Comparison of ENCODE assay signal across 20 cellular contexts in genomic region chr12:31877884-31878283, GRCh38.
DNase-seq lines count a peak whose midpoint lies in the region; ATAC-seq and TF ChIP-seq lines count a peak whose summit lies in the region.
"Had no signal": no experiment of that assay in that cellular context is flagged by ENCODE, and none has a peak within 500 bp of the region (broad histone marks: within the 10 kb centered on the region; RNA-seq: fewer than 3 reads in every experiment).

No MANE protein-coding gene starts in this region.

- CTCF ChIA-PET in CD4-positive, alpha-beta T cell (lab: Charles Lee) = no interaction called here
- CTCF ChIA-PET in activated naive CD4-positive, alpha-beta T cell treated with anti-CD3 and anti-CD28 coated beads, Interleukin-2, amount 10 ng/mL, durations not matched to agents 7 days and 5 days (lab: Charles Lee) = interaction anchor here (1.4 kb wide), 1 partner anchor 18 kb away, joined by 3 read pairs; no protein-coding TSS in a partner anchor
- CTCF ChIA-PET in activated CD4-positive, alpha-beta memory T cell treated with anti-CD3 and anti-CD28 coated beads for 36 hours (lab: Charles Lee) = no interaction called here

- H3K27ac Mint-ChIP-seq in CD4-positive, alpha-beta T cell = peak overlapping the region; percentile 66
- peak overlapping the region; percentile 96 to 98 (median 96) for H3K27ac Mint-ChIP-seq in IgD-negative memory B cell
- H3K27ac Mint-ChIP-seq in activated T-helper 17 cell treated with anti-CD3 and anti-CD28 coated beads, Interleukin-2, amount 50 U/mL, for 72 hours = peak overlapping the region; percentile 41
- H3K27ac Mint-ChIP-seq in naive thymus-derived CD8-positive, alpha-beta T cell = peak overlapping the region in 9 of 10 donors; percentile 12 to 98 (median 89)
- no peak overlapping the region for H3K27ac Mint-ChIP-seq in activated naive CD4-positive, alpha-beta T cell treated with anti-CD3 and anti-CD28 coated beads, Interleukin-2, amount 10 ng/mL, durations not matched to agents 7 days and 5 days
- no peak overlapping the region for H3K27ac Mint-ChIP-seq in activated CD4-positive, alpha-beta memory T cell treated with anti-CD3 and anti-CD28 coated beads for 36 hours

- H3K36me3 Mint-ChIP-seq in CD4-positive, alpha-beta T cell (ENCODE audit: low read depth) = peaks cover 14% of the 10 kb centered on the region
- peaks cover 20% of the 10 kb centered on the region for H3K36me3 Mint-ChIP-seq in IgD-negative memory B cell
- no peaks in the 10 kb centered on the region for H3K36me3 Mint-ChIP-seq in activated T-helper 17 cell treated with anti-CD3 and anti-CD28 coated beads, Interleukin-2, amount 50 U/mL, for 72 hours (ENCODE audit: low read depth)
- H3K36me3 Mint-ChIP-seq in naive thymus-derived CD8-positive, alpha-beta T cell = peaks cover 0 to 15% (median 9%) of the 10 kb centered on the region in 3 donors
- H3K36me3 Mint-ChIP-seq in activated naive CD4-positive, alpha-beta T cell treated with anti-CD3 and anti-CD28 coated beads, Interleukin-2, amount 10 ng/mL, durations not matched to agents 7 days and 5 days = peaks cover 34% of the 10 kb centered on the region
- peaks cover 8% of the 10 kb centered on the region for H3K36me3 Mint-ChIP-seq in activated CD4-positive, alpha-beta memory T cell treated with anti-CD3 and anti-CD28 coated beads for 36 hours

- no peak overlapping the region for H3K4me3 Mint-ChIP-seq in CD4-positive, alpha-beta T cell
- peak overlapping the region in 3 of 4 donors; percentile 34 to 77 (median 76) for H3K4me3 Mint-ChIP-seq in IgD-negative memory B cell
- no peak overlapping the region for H3K4me3 Mint-ChIP-seq in activated T-helper 17 cell treated with anti-CD3 and anti-CD28 coated beads, Interleukin-2, amount 50 U/mL, for 72 hours
- H3K4me3 Mint-ChIP-seq in naive thymus-derived CD8-positive, alpha-beta T cell = peak overlapping the region in 1 of 10 donors; percentile 10
- no peak overlapping the region for H3K4me3 Mint-ChIP-seq in activated naive CD4-positive, alpha-beta T cell treated with anti-CD3 and anti-CD28 coated beads, Interleukin-2, amount 10 ng/mL, durations not matched to agents 7 days and 5 days
- H3K4me3 Mint-ChIP-seq in activated CD4-positive, alpha-beta memory T cell treated with anti-CD3 and anti-CD28 coated beads for 36 hours = no peak overlapping the region
- H3K4me3 Mint-ChIP-seq: activated naive CD4-positive, alpha-beta T cell treated with anti-CD3 and anti-CD28 coated beads for 36 hours had no signal

- no peak for TF ChIP-seq CTCF in CD4-positive, alpha-beta T cell (IDR thresholded peaks at IDR 0.05)

- H3K9me3 ChIP-seq in CD4-positive, alpha-beta T cell (ENCODE audit: control insufficient read depth, low read length) = no peaks in the 10 kb centered on the region
- H3K9me3 ChIP-seq: gastrocnemius medialis, HAP-1, upper lobe of left lung had no signal

- ATAC-seq in CD4-positive, alpha-beta T cell (ENCODE audit: poor library complexity) = no peak
- ATAC-seq in activated T-helper 17 cell treated with anti-CD3 and anti-CD28 coated beads, Interleukin-2, amount 50 U/mL, for 72 hours (replicated peaks) = no peak
- no peak for ATAC-seq in naive thymus-derived CD8-positive, alpha-beta T cell
- ATAC-seq: gastrocnemius medialis had no signal

- POLR2A ChIA-PET in CD4-positive, alpha-beta T cell (lab: Charles Lee) = interaction anchor here (1.1 to 2.3 kb wide), 4 partner anchors 13 to 81 kb away, joined by 3 to 10 read pairs (median 8); partner anchors contain the start of gene RESF1
- POLR2A ChIA-PET in naive thymus-derived CD8-positive, alpha-beta T cell (lab: Charles Lee) = interaction anchor here (0.8 to 3.5 kb wide), 8 partner anchors 10 to 103 kb away, joined by 3 to 25 read pairs (median 6); partner anchors contain the start of gene RESF1
- POLR2A ChIA-PET in activated CD4-positive, alpha-beta memory T cell treated with anti-CD3 and anti-CD28 coated beads for 36 hours (lab: Charles Lee) = no interaction called here

- intact Hi-C loops in CD4-positive, alpha-beta T cell (cut with DNase I, micrococcal nuclease) = loop anchor here in 1 of 2 experiments (5.0 kb wide), 1 partner anchor 79 kb away; the partner anchor contains the start of gene RESF1
- intact Hi-C loops in activated CD4-positive, alpha-beta memory T cell treated with anti-CD3 and anti-CD28 coated beads for 36 hours (cut with micrococcal nuclease) = no loop called here

- DNase-seq in CD4-positive, alpha-beta T cell = no peak
- no peak for DNase-seq in naive thymus-derived CD8-positive, alpha-beta T cell
- no peak for DNase-seq in activated naive CD4-positive, alpha-beta T cell treated with Interleukin-2 at 50 U/mL for 16 hours
- DNase-seq in activated naive CD4-positive, alpha-beta T cell treated with anti-CD3 and anti-CD28 coated beads, Interleukin-2, amount 10 ng/mL, durations not matched to agents 7 days and 5 days = no peak
- no peak for DNase-seq in activated CD4-positive, alpha-beta memory T cell treated with anti-CD3 and anti-CD28 coated beads for 36 hours
- DNase-seq in stimulated activated CD4-positive, alpha-beta T cell treated with anti-CD3 and anti-CD28 coated beads, Interleukin-4, amount 100 ng/mL, for 1 hour = no peak
- DNase-seq: activated CD4-positive, alpha-beta T cell treated with anti-CD3 and anti-CD28 coated beads, Interleukin-2, amount 50 U/mL, for 1 hour; activated naive CD4-positive, alpha-beta T cell treated with anti-CD3 and anti-CD28 coated beads for 36 hours; Caco-2; gastrocnemius medialis; KG1; kidney; MV-4-11; NCI-H187 treated with DMSO at 0.1 percent for 48 hours; NCI-H345; stimulated activated CD4-positive, alpha-beta T cell treated with anti-CD3 and anti-CD28 coated beads, Interleukin-4, amount 100 ng/mL, for 24 hours; upper lobe of left lung had no signal

- peaks cover 10% of the 10 kb centered on the region for H3K9me3 Mint-ChIP-seq in CD4-positive, alpha-beta T cell
- peaks cover 0 to 3% (median 0%) of the 10 kb centered on the region in 3 donors for H3K9me3 Mint-ChIP-seq in IgD-negative memory B cell
- H3K9me3 Mint-ChIP-seq in activated T-helper 17 cell treated with anti-CD3 and anti-CD28 coated beads, Interleukin-2, amount 50 U/mL, for 72 hours = peaks cover 4% of the 10 kb centered on the region
- peaks cover 0 to 26% (median 4%) of the 10 kb centered on the region in 9 donors for H3K9me3 Mint-ChIP-seq in naive thymus-derived CD8-positive, alpha-beta T cell
- H3K9me3 Mint-ChIP-seq in activated naive CD4-positive, alpha-beta T cell treated with anti-CD3 and anti-CD28 coated beads, Interleukin-2, amount 10 ng/mL, durations not matched to agents 7 days and 5 days = peaks cover 54% of the 10 kb centered on the region
- H3K9me3 Mint-ChIP-seq in activated CD4-positive, alpha-beta memory T cell treated with anti-CD3 and anti-CD28 coated beads for 36 hours = peaks cover 7% of the 10 kb centered on the region

- H3K27me3 Mint-ChIP-seq in CD4-positive, alpha-beta T cell = no peaks in the 10 kb centered on the region
- H3K27me3 Mint-ChIP-seq in IgD-negative memory B cell = no peaks in the 10 kb centered on the region
- no peaks in the 10 kb centered on the region for H3K27me3 Mint-ChIP-seq in activated T-helper 17 cell treated with anti-CD3 and anti-CD28 coated beads, Interleukin-2, amount 50 U/mL, for 72 hours
- H3K27me3 Mint-ChIP-seq in naive thymus-derived CD8-positive, alpha-beta T cell = no peaks in the 10 kb centered on the region
- H3K27me3 Mint-ChIP-seq in activated naive CD4-positive, alpha-beta T cell treated with anti-CD3 and anti-CD28 coated beads, Interleukin-2, amount 10 ng/mL, durations not matched to agents 7 days and 5 days = no peaks in the 10 kb centered on the region
- H3K27me3 Mint-ChIP-seq in activated CD4-positive, alpha-beta memory T cell treated with anti-CD3 and anti-CD28 coated beads for 36 hours = no peaks in the 10 kb centered on the region

- no peak overlapping the region for H3K27ac ChIP-seq in CD4-positive, alpha-beta T cell (ENCODE audit: low read depth, low read length)
- H3K27ac ChIP-seq: gastrocnemius medialis, upper lobe of left lung had no signal

- H3K27me3 ChIP-seq in CD4-positive, alpha-beta T cell (ENCODE audit: control insufficient read depth, insufficient read depth, low read length) = no peaks in the 10 kb centered on the region
- H3K27me3 ChIP-seq: gastrocnemius medialis, upper lobe of left lung had no signal

- H3K4me1 Mint-ChIP-seq in CD4-positive, alpha-beta T cell (ENCODE audit: low read depth) = peaks cover 56% of the 10 kb centered on the region
- peaks cover 44 to 55% (median 50%) of the 10 kb centered on the region in 3 donors for H3K4me1 Mint-ChIP-seq in IgD-negative memory B cell
- H3K4me1 Mint-ChIP-seq in activated T-helper 17 cell treated with anti-CD3 and anti-CD28 coated beads, Interleukin-2, amount 50 U/mL, for 72 hours = peaks cover 14% of the 10 kb centered on the region
- peaks cover 22 to 71% (median 46%) of the 10 kb centered on the region in 4 donors for H3K4me1 Mint-ChIP-seq in naive thymus-derived CD8-positive, alpha-beta T cell
- peaks cover 34% of the 10 kb centered on the region for H3K4me1 Mint-ChIP-seq in activated naive CD4-positive, alpha-beta T cell treated with anti-CD3 and anti-CD28 coated beads, Interleukin-2, amount 10 ng/mL, durations not matched to agents 7 days and 5 days
- peaks cover 27% of the 10 kb centered on the region for H3K4me1 Mint-ChIP-seq in activated CD4-positive, alpha-beta memory T cell treated with anti-CD3 and anti-CD28 coated beads for 36 hours (ENCODE audit: low read depth)

Comparison
In these comparisons a context has a peak if more than half of its experiments do, and no peak if none do; other contexts are left out.
1. H3K27ac Mint-ChIP-seq: peak in CD4-positive, alpha-beta T cell (single experiment), IgD-negative memory B cell (3 of 3), activated T-helper 17 cell treated with anti-CD3 and anti-CD28 coated beads, Interleukin-2, amount 50 U/mL, for 72 hours (single experiment) and naive thymus-derived CD8-positive, alpha-beta T cell (9 of 10); none in activated naive CD4-positive, alpha-beta T cell treated with anti-CD3 and anti-CD28 coated beads, Interleukin-2, amount 10 ng/mL, durations not matched to agents 7 days and 5 days (single experiment) and activated CD4-positive, alpha-beta memory T cell treated with anti-CD3 and anti-CD28 coated beads for 36 hours (single experiment).
2. H3K4me3 Mint-ChIP-seq: peak in IgD-negative memory B cell (3 of 4); none in CD4-positive, alpha-beta T cell (single experiment), activated T-helper 17 cell treated with anti-CD3 and anti-CD28 coated beads, Interleukin-2, amount 50 U/mL, for 72 hours (single experiment), activated naive CD4-positive, alpha-beta T cell treated with anti-CD3 and anti-CD28 coated beads, Interleukin-2, amount 10 ng/mL, durations not matched to agents 7 days and 5 days (single experiment) and activated CD4-positive, alpha-beta memory T cell treated with anti-CD3 and anti-CD28 coated beads for 36 hours (single experiment).